1 cellular context compared by ENCODE assay signal in genomic region chr1:151273924-151274466, GRCh38.
TF ChIP-seq lines count a peak whose summit lies in the region.

No MANE protein-coding gene starts in this region.

TF ChIP-seq in SK-N-SH treated with all-trans-retinoic acid at 6 μM for 48 hours, 23 proteins besides CTCF, POLR2A, EP300 and RAD21 (continued from another document):
- TF ChIP-seq, protein P1, sequence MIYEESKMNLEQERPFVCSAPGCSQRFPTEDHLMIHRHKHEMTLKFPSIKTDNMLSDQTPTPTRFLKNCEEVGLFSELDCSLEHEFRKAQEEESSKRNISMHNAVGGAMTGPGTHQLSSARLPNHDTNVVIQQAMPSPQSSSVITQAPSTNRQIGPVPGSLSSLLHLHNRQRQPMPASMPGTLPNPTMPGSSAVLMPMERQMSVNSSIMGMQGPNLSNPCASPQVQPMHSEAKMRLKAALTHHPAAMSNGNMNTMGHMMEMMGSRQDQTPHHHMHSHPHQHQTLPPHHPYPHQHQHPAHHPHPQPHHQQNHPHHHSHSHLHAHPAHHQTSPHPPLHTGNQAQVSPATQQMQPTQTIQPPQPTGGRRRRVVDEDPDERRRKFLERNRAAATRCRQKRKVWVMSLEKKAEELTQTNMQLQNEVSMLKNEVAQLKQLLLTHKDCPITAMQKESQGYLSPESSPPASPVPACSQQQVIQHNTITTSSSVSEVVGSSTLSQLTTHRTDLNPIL (CRISPR knock-in tag; IDR thresholded peaks at IDR 0.05; ENCODE audit: low read depth) = no peak
- no peak for TF ChIP-seq CSDC2 (CRISPR knock-in tag; IDR thresholded peaks at IDR 0.05)
- TF ChIP-seq, protein P2, sequence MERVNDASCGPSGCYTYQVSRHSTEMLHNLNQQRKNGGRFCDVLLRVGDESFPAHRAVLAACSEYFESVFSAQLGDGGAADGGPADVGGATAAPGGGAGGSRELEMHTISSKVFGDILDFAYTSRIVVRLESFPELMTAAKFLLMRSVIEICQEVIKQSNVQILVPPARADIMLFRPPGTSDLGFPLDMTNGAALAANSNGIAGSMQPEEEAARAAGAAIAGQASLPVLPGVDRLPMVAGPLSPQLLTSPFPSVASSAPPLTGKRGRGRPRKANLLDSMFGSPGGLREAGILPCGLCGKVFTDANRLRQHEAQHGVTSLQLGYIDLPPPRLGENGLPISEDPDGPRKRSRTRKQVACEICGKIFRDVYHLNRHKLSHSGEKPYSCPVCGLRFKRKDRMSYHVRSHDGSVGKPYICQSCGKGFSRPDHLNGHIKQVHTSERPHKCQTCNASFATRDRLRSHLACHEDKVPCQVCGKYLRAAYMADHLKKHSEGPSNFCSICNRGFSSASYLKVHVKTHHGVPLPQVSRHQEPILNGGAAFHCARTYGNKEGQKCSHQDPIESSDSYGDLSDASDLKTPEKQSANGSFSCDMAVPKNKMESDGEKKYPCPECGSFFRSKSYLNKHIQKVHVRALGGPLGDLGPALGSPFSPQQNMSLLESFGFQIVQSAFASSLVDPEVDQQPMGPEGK (CRISPR knock-in tag; IDR thresholded peaks at IDR 0.05; ENCODE audit: borderline replicate concordance) = no peak
- no peak for TF ChIP-seq TSHZ2 (CRISPR knock-in tag; IDR thresholded peaks at IDR 0.05)
- TF ChIP-seq GLIS3 (CRISPR knock-in tag; IDR thresholded peaks at IDR 0.05) = no peak
